Comparison of ENCODE assay signal across 8 cellular contexts in genomic region chr1:25232027-25232865, GRCh38. TPM values are rescaled to one million over a fixed set of nuclear protein-coding genes. Genes with fewer than 3 reads are reported as not detected.
DNase-seq lines count a peak whose midpoint lies in the region; ATAC-seq and TF ChIP-seq lines count a peak whose summit lies in the region.

TSS of gene SYF2 (minus strand) at chr1:25232502. CDS start at chr1:25232467, 35 bp downstream.

- H3K27me3 ChIP-seq in SU-DHL-6 (ENCODE audit: low read length) (no peaks in the 10 kb centered on the region), cardiac muscle cell (no peaks in the 10 kb centered on the region), parathyroid adenoma (ENCODE audit: control insufficient read depth, insufficient read depth, low read length) (no peaks in the 10 kb centered on the region), tibial nerve (no peaks in the 10 kb centered on the region)

- peak; percentile 44 to 94 for TF ChIP-seq EP300 in tibial nerve (IDR thresholded peaks at IDR 0.05)

- ATAC-seq in HG02759 (IDR thresholded peaks at IDR 0.05; ENCODE audit: unreplicated experiment), result peak; percentile 73
- ATAC-seq in activated naive CD8-positive, alpha-beta T cell treated with anti-CD3 and anti-CD28 coated beads, Interleukin-2, amount 50 U/mL, for 24 hours, result peak; percentile 95

- H3K79me2 ChIP-seq in SU-DHL-6 (ENCODE audit: insufficient read depth, low read length) (peaks cover 30% of the 10 kb centered on the region), parathyroid adenoma (no peaks in the 10 kb centered on the region)

- no peaks in the 10 kb centered on the region for H3K9me3 Mint-ChIP-seq in activated naive CD8-positive, alpha-beta T cell treated with anti-CD3 and anti-CD28 coated beads, Interleukin-2, amount 50 U/mL, for 24 hours

- peaks cover 12% of the 10 kb centered on the region; the same call in 1 of the 2 replicates for H3K36me3 ChIP-seq in SU-DHL-6 (ENCODE audit: low read length)
- H3K36me3 ChIP-seq in cardiac muscle cell, result peaks cover 24% of the 10 kb centered on the region
- no peaks in the 10 kb centered on the region for H3K36me3 ChIP-seq in parathyroid adenoma (ENCODE audit: control insufficient read depth, insufficient read depth, low read length)
- peaks cover 0 to 49% (median 8%) of the 10 kb centered on the region in 3 donors for H3K36me3 ChIP-seq in tibial nerve

- peak; percentile 91 for DNase-seq in GM10266 (ENCODE audit: extremely low spot score)
- DNase-seq in NCI-H1417 (lab: John Stamatoyannopoulos, UW), result peak; percentile 89 to 95 (median 93)
- peak; percentile 93 for DNase-seq in activated naive CD8-positive, alpha-beta T cell treated with anti-CD3 and anti-CD28 coated beads, Interleukin-2, amount 50 U/mL, for 24 hours
- peak; percentile 95 to 96 for DNase-seq in cardiac muscle cell (ENCODE audit: low read depth in 1 of 2, low spot score in 1 of 2)
- peak; percentile 79 to 89 for DNase-seq in tibial nerve (ENCODE audit: low spot score in 2 of 2)

- no peaks in the 10 kb centered on the region for H4K20me1 ChIP-seq in SU-DHL-6 (ENCODE audit: low read depth, low read length)

- H3K9me3 ChIP-seq in SU-DHL-6 (ENCODE audit: insufficient read depth, low read length), result no peaks in the 10 kb centered on the region
- H3K9me3 ChIP-seq in cardiac muscle cell (ENCODE audit: low read depth), result no peaks in the 10 kb centered on the region
- no peaks in the 10 kb centered on the region for H3K9me3 ChIP-seq in parathyroid adenoma (ENCODE audit: control insufficient read depth, low read length)
- no peaks in the 10 kb centered on the region for H3K9me3 ChIP-seq in tibial nerve

- peaks cover 24% of the 10 kb centered on the region for H3K36me3 Mint-ChIP-seq in activated naive CD8-positive, alpha-beta T cell treated with anti-CD3 and anti-CD28 coated beads, Interleukin-2, amount 50 U/mL, for 24 hours (ENCODE audit: low read depth)

- TF ChIP-seq POLR2A in tibial nerve (IDR thresholded peaks at IDR 0.05), result peak; percentile 61 to 72

- H3K27ac ChIP-seq in SU-DHL-6 (ENCODE audit: low read depth, low read length) (peak within 1 kb of the TSS; percentile 61), cardiac muscle cell (peak within 1 kb of the TSS; percentile 89), parathyroid adenoma (peak within 1 kb of the TSS; percentile 92), tibial nerve (peak within 1 kb of the TSS; percentile 59 to 94 (median 88))

- no peaks in the 10 kb centered on the region for H3K9me2 ChIP-seq in SU-DHL-6 (replicated peaks; ENCODE audit: insufficient read depth, low read length)

- H3K4me3 ChIP-seq in SU-DHL-6 (ENCODE audit: insufficient read depth, low read length, poor library complexity, severe bottlenecking) (peak within 1 kb of the TSS; percentile 90), cardiac muscle cell (peak within 1 kb of the TSS; percentile 80), parathyroid adenoma (ENCODE audit: low read depth, low read length) (peak within 1 kb of the TSS; percentile 96), tibial nerve (peak within 1 kb of the TSS; percentile 81 to 93 (median 84))

- peak within 1 kb of the TSS; percentile 86 for H2AFZ ChIP-seq in SU-DHL-6 (ENCODE audit: low read depth, low read length, severe bottlenecking)
- H2AFZ ChIP-seq in parathyroid adenoma, result peak within 1 kb of the TSS; percentile 76

- TF ChIP-seq CTCF in GM10266 (IDR thresholded peaks at IDR 0.05; ENCODE audit: control insufficient read depth, insufficient read depth, low read depth, missing control alignments), result no peak
- no peak for TF ChIP-seq CTCF in SU-DHL-6 (IDR thresholded peaks at IDR 0.05; ENCODE audit: insufficient read depth, low read length, poor library complexity, severe bottlenecking)
- no peak for TF ChIP-seq CTCF in cardiac muscle cell (IDR thresholded peaks at IDR 0.05; ENCODE audit: low read depth, low read length)
- no peak for TF ChIP-seq CTCF in parathyroid adenoma (IDR thresholded peaks at IDR 0.05)
- TF ChIP-seq CTCF in tibial nerve (IDR thresholded peaks at IDR 0.05), result peak in 1 of 5 experiments; percentile 15

- peaks cover 6% of the 10 kb centered on the region for H3K4me1 ChIP-seq in cardiac muscle cell (ENCODE audit: low read depth)
- no peaks in the 10 kb centered on the region for H3K4me1 ChIP-seq in parathyroid adenoma
- peaks cover 0 to 60% (median 23%) of the 10 kb centered on the region in 4 donors for H3K4me1 ChIP-seq in tibial nerve

- 0% methylated on average over 41 to 54 of the region's 54 CpGs for WGBS in tibial nerve, 2 donors

- peak within 1 kb of the TSS; percentile 71 for H3K4me2 ChIP-seq in SU-DHL-6 (ENCODE audit: low read depth, low read length, poor library complexity, severe bottlenecking)
- peak within 1 kb of the TSS; percentile 97 for H3K4me2 ChIP-seq in parathyroid adenoma (ENCODE audit: low read length)

- peaks cover 44% of the 10 kb centered on the region for H3K4me1 Mint-ChIP-seq in activated naive CD8-positive, alpha-beta T cell treated with anti-CD3 and anti-CD28 coated beads, Interleukin-2, amount 50 U/mL, for 24 hours

- H3K27ac Mint-ChIP-seq in activated naive CD8-positive, alpha-beta T cell treated with anti-CD3 and anti-CD28 coated beads, Interleukin-2, amount 50 U/mL, for 24 hours, result no peak within 1 kb of the TSS

- H3K27me3 Mint-ChIP-seq in activated naive CD8-positive, alpha-beta T cell treated with anti-CD3 and anti-CD28 coated beads, Interleukin-2, amount 50 U/mL, for 24 hours, result no peaks in the 10 kb centered on the region

- H3K4me3 Mint-ChIP-seq in activated naive CD8-positive, alpha-beta T cell treated with anti-CD3 and anti-CD28 coated beads, Interleukin-2, amount 50 U/mL, for 24 hours, result no peak within 1 kb of the TSS

- H3K9ac ChIP-seq in SU-DHL-6 (ENCODE audit: low read length) (peak within 1 kb of the TSS; percentile 75), parathyroid adenoma (peak within 1 kb of the TSS; percentile 80)

- peaks cover 13% of the 10 kb centered on the region for H3F3A ChIP-seq in SU-DHL-6 (ENCODE audit: insufficient read depth)

RNA-seq across cellular contexts. Expression of gene SYF2, which starts in this region (rescaled TPM):
- total RNA-seq in cardiac muscle cell (29.3 and 50.0 TPM in 2 replicates), tibial nerve (10 to 100 TPM; 32.7 to 52.2 (median 43.7) TPM)
- 44.6 and 53.4 TPM in 2 replicates for polyA plus RNA-seq in cardiac muscle cell

Comparison
In these comparisons a context has a peak if more than half of its experiments do, and no peak if none do; other contexts are left out.
1. Peak in every context shown above with its lines: DNase-seq, ATAC-seq, H3K4me3 ChIP-seq and H3K27ac ChIP-seq.